2 cellular contexts compared by ENCODE assay signal in genomic region chr20:18088298-18088697, GRCh38. TPM values are rescaled to one million over a fixed set of nuclear protein-coding genes. Genes with fewer than 3 reads are reported as not detected.
"Had no signal": no experiment of that assay in that cellular context is flagged by ENCODE, and none has a peak within 500 bp of the region (broad histone marks: within the 10 kb centered on the region; RNA-seq: fewer than 3 reads in every experiment).

No MANE protein-coding gene starts in this region.

RNA-seq across cellular contexts. Expression of gene OVOL2, which starts 30.6 kb away (rescaled TPM):
- total RNA-seq: LHCN-M2, NCI-H460 had no signal
